ENCODE assay signal across 12 cellular contexts in genomic region chr2:138711812-138712211, GRCh38.
DNase-seq lines count a peak whose midpoint lies in the region; ATAC-seq, FAIRE-seq and TF ChIP-seq lines count a peak whose summit lies in the region.
"Had no signal": no experiment of that assay in that cellular context is flagged by ENCODE, and none has a peak within 500 bp of the region (broad histone marks: within the 10 kb centered on the region; RNA-seq: fewer than 3 reads in every experiment).

No MANE protein-coding gene starts in this region.

- FAIRE-seq in GM12891 (lab: Jason Lieb, UNC) = peak; percentile 35
- FAIRE-seq: G401.6 had no signal

- in situ Hi-C loops in GM13976 (cut with MboI; ENCODE audit: low sequenced_read_pairs, unreplicated experiment) = loop anchor here (25.0 kb wide), 1 partner anchor 225 kb away; no protein-coding TSS in a partner anchor
- in situ Hi-C loops in ACHN (cut with HindIII; ENCODE audit: low pct_ligation_motif_present, low pct_unique_long_range_greater_than_20kb, low sequenced_read_pairs) = no loop called here

- TF ChIP-seq CTCF in GM13976 (IDR thresholded peaks at IDR 0.05; ENCODE audit: borderline replicate concordance, control extremely low read depth, extremely low read depth, insufficient read depth, missing control alignments) = no peak

- peak; percentile 62 for ATAC-seq in GM19395 (IDR thresholded peaks at IDR 0.05; ENCODE audit: unreplicated experiment)
- ATAC-seq in HG02798 (IDR thresholded peaks at IDR 0.05; ENCODE audit: poor library complexity, unreplicated experiment) = peak; percentile 36
- peak; percentile 63 for ATAC-seq in HG03460 (IDR thresholded peaks at IDR 0.05; ENCODE audit: unreplicated experiment)
- ATAC-seq: naive thymus-derived CD8-positive, alpha-beta T cell had no signal

- TF ChIP-seq POLR2A in GM12891 (IDR thresholded peaks at IDR 0.05; ENCODE audit: low read depth, low read length) = no peak

- DNase-seq in GM12891 (ENCODE audit: insufficient read length, low spot score) = no peak
- DNase-seq in ecto neural progenitor cell (ENCODE audit: low spot score) = no peak
- DNase-seq in GM13976 (ENCODE audit: low spot score) = no peak
- DNase-seq in ACHN = no peak
- DNase-seq in islet precursor cell = no peak
- DNase-seq: AML-193; naive thymus-derived CD8-positive, alpha-beta T cell; spleen had no signal

TF ChIP-seq in GM12891, 5 proteins besides CTCF, POLR2A, EP300 and RAD21:
- no peak for TF ChIP-seq TAF1 (IDR thresholded peaks at IDR 0.05; ENCODE audit: low read depth, low read length)
- TF ChIP-seq POU2F2 (IDR thresholded peaks at IDR 0.05; ENCODE audit: low read depth, low read length) = no peak
- TF ChIP-seq POLR2AphosphoS5 (IDR thresholded peaks at IDR 0.05; ENCODE audit: low read depth, low read length) = no peak
- TF ChIP-seq PAX5 (IDR thresholded peaks at IDR 0.05; ENCODE audit: insufficient read depth, low read length, severe bottlenecking) = no peak
- TF ChIP-seq SPI1 (IDR thresholded peaks at IDR 0.05; ENCODE audit: low read depth, low read length) = no peak
